Comparison of ENCODE assay signal across 9 cellular contexts in genomic region chr22:49855491-49855911, GRCh38. TPM values are rescaled to one million over a fixed set of nuclear protein-coding genes. Genes with fewer than 3 reads are reported as not detected.
DNase-seq lines count a peak whose midpoint lies in the region; FAIRE-seq and TF ChIP-seq lines count a peak whose summit lies in the region.
"Had no signal": no experiment of that assay in that cellular context is flagged by ENCODE, and none has a peak within 500 bp of the region (broad histone marks: within the 10 kb centered on the region; RNA-seq: fewer than 3 reads in every experiment).

No MANE protein-coding gene starts in this region.

- peaks cover 45% of the 10 kb centered on the region for H3K79me2 ChIP-seq in mesendoderm (ENCODE audit: control insufficient read depth, insufficient read depth, low read length)

- no peak overlapping the region for H2BK120ac ChIP-seq in mesendoderm (ENCODE audit: low read depth, low read length)

- H3K9me3 ChIP-seq in HUES48 (ENCODE audit: control insufficient read depth, insufficient read depth, low read length) = no peaks in the 10 kb centered on the region

- H3K56ac ChIP-seq in mesendoderm (ENCODE audit: low read length) = peak overlapping the region; percentile 57

- no peak overlapping the region for H4K8ac ChIP-seq in mesendoderm (ENCODE audit: low read depth, low read length)

- H3K4ac ChIP-seq in mesendoderm (ENCODE audit: low read depth, low read length) = no peak overlapping the region

- no peak overlapping the region for H4K5ac ChIP-seq in mesendoderm (ENCODE audit: low read length)

- H2BK15ac ChIP-seq in mesendoderm (replicated peaks; ENCODE audit: low read depth) = no peak overlapping the region

- H3K79me1 ChIP-seq in mesendoderm (ENCODE audit: low read length) = peaks cover 32% of the 10 kb centered on the region

- H3K4me3 ChIP-seq in AG10803 (ENCODE audit: low read length) = peak overlapping the region; percentile 82
- H3K4me3 ChIP-seq in HUES48 (ENCODE audit: low read depth, low read length) = peak overlapping the region; percentile 98; the same call in 1 of the 2 replicates
- no peak overlapping the region for H3K4me3 ChIP-seq in mesendoderm (ENCODE audit: low read length)

- TF ChIP-seq CTCF in AG10803 (conservative IDR thresholded peaks at IDR 0.05; ENCODE audit: low read length) (no peak), D721Med (IDR thresholded peaks at IDR 0.05; ENCODE audit: insufficient read depth, missing control alignments) (no peak)

- no peak overlapping the region for H3K18ac ChIP-seq in mesendoderm (ENCODE audit: low read length)

- H2AK5ac ChIP-seq in mesendoderm (ENCODE audit: low read length) = no peak overlapping the region

- H3K9ac ChIP-seq in HUES48 (ENCODE audit: low read depth, low read length) = no peak overlapping the region
- H3K9ac ChIP-seq in mesendoderm (ENCODE audit: low read length) = peak overlapping the region; percentile 90

- peaks cover 17% of the 10 kb centered on the region for H3K4me1 ChIP-seq in HUES48 (ENCODE audit: control insufficient read depth, insufficient read depth, low read length)
- H3K4me1 ChIP-seq in mesendoderm (ENCODE audit: control insufficient read depth, low read depth, low read length) = peaks cover 10% of the 10 kb centered on the region

- peak overlapping the region; percentile 93 for H3K4me2 ChIP-seq in mesendoderm (ENCODE audit: low read length)

- no peak for FAIRE-seq in D721Med (lab: Jason Lieb, UNC)

- H3K23ac ChIP-seq in mesendoderm (ENCODE audit: low read length) = no peak overlapping the region

- H3K27me3 ChIP-seq in HUES48 (ENCODE audit: control insufficient read depth, insufficient read depth, low read length) = peaks cover 24% of the 10 kb centered on the region
- H3K27me3 ChIP-seq in mesendoderm (ENCODE audit: insufficient read depth, low read length, poor library complexity) = peaks cover 14% of the 10 kb centered on the region

- DNase-seq in AG10803 (ENCODE audit: low read depth) (no peak), astrocyte of the hippocampus (ENCODE audit: low read depth, low spot score) (peak; percentile 32), mesendoderm (no peak), NCI-H2107 (lab: John Stamatoyannopoulos, UW) (no peak), NOMO-1 treated with dmso at 0.1 percent for 144 hours (lab: John Stamatoyannopoulos, UW; ENCODE audit: unreplicated experiment) (no peak), D721Med (ENCODE audit: insufficient read length, low spot score) (no peak)
- no peak for DNase-seq in stimulated activated CD4-positive, alpha-beta T cell treated with anti-CD3 and anti-CD28 coated beads, Interleukin-2, amount 100 ng/mL, for 48 hours
- DNase-seq: SHP77 had no signal

- WGBS in mesendoderm (ENCODE audit: extremely low coverage, insufficient coverage, low lambda C conversion rate) = no CpG with 5 or more reads among the region's 8 CpGs

- H3K27ac ChIP-seq in HUES48 (ENCODE audit: low read depth, low read length) = no peak overlapping the region
- H3K27ac ChIP-seq in mesendoderm (ENCODE audit: low read depth, low read length) = no peak overlapping the region

- no peaks in the 10 kb centered on the region for H3K36me3 ChIP-seq in HUES48 (ENCODE audit: control insufficient read depth, insufficient read depth, low read length)
- no peaks in the 10 kb centered on the region for H3K36me3 ChIP-seq in mesendoderm (ENCODE audit: control insufficient read depth, insufficient read depth, low read length)

- no peak overlapping the region for H2BK5ac ChIP-seq in mesendoderm (ENCODE audit: low read length)

RNA-seq across cellular contexts. Expression of gene ZBED4, which starts 1.9 kb away (rescaled TPM):
- 15.9 TPM for polyA plus RNA-seq in mesendoderm (2013, experiment 1 of 2)
- polyA plus RNA-seq in mesendoderm (2013, experiment 2 of 2) = 16.1 TPM

RNA-seq across cellular contexts. Expression of gene BRD1, which starts 27.8 kb away (rescaled TPM):
- 14.7 TPM for polyA plus RNA-seq in mesendoderm (2013, experiment 1 of 2)
- polyA plus RNA-seq in mesendoderm (2013, experiment 2 of 2) = 14.5 TPM
